ENCODE assay signal across 30 cellular contexts in the genomic region with DNA sequence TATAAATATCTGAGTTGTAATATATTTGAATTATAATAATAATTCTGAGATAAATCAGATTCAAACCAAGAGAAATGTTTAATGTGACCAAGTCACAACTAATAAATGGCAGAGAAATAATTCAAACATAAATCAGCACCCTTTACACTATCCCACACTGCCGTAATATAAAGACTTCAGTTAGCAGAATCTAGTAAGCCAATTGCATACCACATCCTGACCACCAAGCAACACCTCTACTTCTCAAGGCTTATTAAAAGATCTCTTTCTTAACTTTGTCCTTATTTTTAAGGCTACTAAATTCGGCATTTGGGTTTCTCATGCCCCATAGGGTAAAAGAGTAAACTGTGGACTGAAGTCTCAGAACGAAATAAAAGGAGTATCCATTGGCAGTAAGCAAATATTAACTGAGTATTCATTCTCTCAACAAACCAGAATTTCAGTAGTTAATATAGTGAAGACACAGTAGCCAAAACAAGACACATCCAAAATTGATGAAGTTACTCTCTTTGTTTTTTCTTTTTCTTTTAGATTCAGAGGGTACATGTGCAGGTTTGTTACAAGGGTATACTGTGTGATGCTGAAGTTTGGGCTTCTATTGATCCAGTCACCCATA. TPM values are rescaled to one million over a fixed set of nuclear protein-coding genes. Genes with fewer than 3 reads are reported as not detected.
DNase-seq lines count a peak whose midpoint lies in the region; ATAC-seq and TF ChIP-seq lines count a peak whose summit lies in the region.
"Had no signal": no experiment of that assay in that cellular context is flagged by ENCODE, and none has a peak within 500 bp of the region (broad histone marks: within the 10 kb centered on the region; RNA-seq: fewer than 3 reads in every experiment).

No MANE protein-coding gene starts in this region.

- intact Hi-C loops in activated CD4-positive, alpha-beta memory T cell treated with anti-CD3 and anti-CD28 coated beads for 36 hours (cut with micrococcal nuclease), result loop anchor here (2.0 kb wide), 2 partner anchors 15 to 135 kb away; a partner anchor contains a TSS

- H3K36me3 Mint-ChIP-seq in activated CD4-positive, alpha-beta memory T cell treated with anti-CD3 and anti-CD28 coated beads, Interleukin-2, amount 10 ng/mL, durations not matched to agents 7 days and 5 days (ENCODE audit: low read depth), result peaks cover 25% of the 10 kb centered on the region
- peaks cover 15% of the 10 kb centered on the region for H3K36me3 Mint-ChIP-seq in activated CD4-positive, alpha-beta memory T cell treated with anti-CD3 and anti-CD28 coated beads for 36 hours
- peaks cover 32% of the 10 kb centered on the region for H3K36me3 Mint-ChIP-seq in activated CD8-positive, alpha-beta T cell treated with anti-CD3 and anti-CD28 coated beads, Interleukin-2, amount 10 ng/mL, durations not matched to agents 7 days and 5 days (ENCODE audit: low read depth)
- no peaks in the 10 kb centered on the region for H3K36me3 Mint-ChIP-seq in natural killer cell treated with Interleukin-12 subunit alpha and Interleukin-12 subunit beta and Interleukin-15 and Interleukin-18, amount 100 ng/mL, for 72 hours

- peak overlapping the region; percentile 77 for H3K27ac Mint-ChIP-seq in activated CD4-positive, alpha-beta memory T cell treated with anti-CD3 and anti-CD28 coated beads, Interleukin-2, amount 10 ng/mL, durations not matched to agents 7 days and 5 days
- H3K27ac Mint-ChIP-seq in activated CD4-positive, alpha-beta memory T cell treated with anti-CD3 and anti-CD28 coated beads for 36 hours, result no peak overlapping the region
- H3K27ac Mint-ChIP-seq in activated CD8-positive, alpha-beta T cell treated with anti-CD3 and anti-CD28 coated beads, Interleukin-2, amount 10 ng/mL, durations not matched to agents 7 days and 5 days, result peak overlapping the region; percentile 78
- peak overlapping the region; percentile 62 to 65 for H3K27ac Mint-ChIP-seq in natural killer cell treated with Interleukin-12 subunit alpha and Interleukin-12 subunit beta and Interleukin-15 and Interleukin-18, amount 100 ng/mL, for 72 hours
- H3K27ac Mint-ChIP-seq: nephron had no signal

- H3K9ac ChIP-seq in DND-41 (ENCODE audit: low read depth, low read length), result no peak overlapping the region
- H3K9ac ChIP-seq: SK-N-SH had no signal

- CTCF ChIA-PET in activated CD4-positive, alpha-beta memory T cell treated with anti-CD3 and anti-CD28 coated beads, Interleukin-2, amount 10 ng/mL, durations not matched to agents 7 days and 5 days (lab: Charles Lee), result interaction anchor here (1.2 to 2.1 kb wide), 3 partner anchors 10 to 499 kb away, joined by 3 to 9 read pairs (median 6); no protein-coding TSS in a partner anchor
- CTCF ChIA-PET in activated CD4-positive, alpha-beta memory T cell treated with anti-CD3 and anti-CD28 coated beads for 36 hours (lab: Charles Lee), result no interaction called here
- CTCF ChIA-PET in activated CD8-positive, alpha-beta T cell treated with anti-CD3 and anti-CD28 coated beads, Interleukin-2, amount 10 ng/mL, durations not matched to agents 7 days and 5 days (lab: Charles Lee), result interaction anchor here (0.5 kb wide), 1 partner anchor 10 kb away, joined by 3 read pairs; no protein-coding TSS in a partner anchor

- H3K9me3 Mint-ChIP-seq in activated CD4-positive, alpha-beta memory T cell treated with anti-CD3 and anti-CD28 coated beads, Interleukin-2, amount 10 ng/mL, durations not matched to agents 7 days and 5 days, result no peaks in the 10 kb centered on the region
- no peaks in the 10 kb centered on the region for H3K9me3 Mint-ChIP-seq in activated CD4-positive, alpha-beta memory T cell treated with anti-CD3 and anti-CD28 coated beads for 36 hours
- H3K9me3 Mint-ChIP-seq in activated CD8-positive, alpha-beta T cell treated with anti-CD3 and anti-CD28 coated beads, Interleukin-2, amount 10 ng/mL, durations not matched to agents 7 days and 5 days (ENCODE audit: insufficient read depth), result no peaks in the 10 kb centered on the region
- no peaks in the 10 kb centered on the region for H3K9me3 Mint-ChIP-seq in natural killer cell treated with Interleukin-12 subunit alpha and Interleukin-12 subunit beta and Interleukin-15 and Interleukin-18, amount 100 ng/mL, for 72 hours
- H3K9me3 Mint-ChIP-seq: activated T-cell treated with anti-CD3 and anti-CD28 coated beads, Interleukin-2, amount 50 U/mL, for 4 hours; IgD-negative memory B cell; nephron had no signal

- H3K4me1 ChIP-seq in DND-41 (ENCODE audit: insufficient read depth, low read length) (no peaks in the 10 kb centered on the region), Peyer's patch (peaks cover 0 to 3% (median 0%) of the 10 kb centered on the region in 4 donors)
- H3K4me1 ChIP-seq: esophagus squamous epithelium, stomach had no signal

- no peak overlapping the region for H3K4me2 ChIP-seq in DND-41 (ENCODE audit: insufficient read depth, low read length)
- H3K4me2 ChIP-seq: hepatocyte, SK-N-SH had no signal

- TF ChIP-seq POLR2A in Peyer's patch (IDR thresholded peaks at IDR 0.05), result no peak

- H3K4me3 ChIP-seq in DND-41 (ENCODE audit: low read depth in 1 of 2, low read length in 2 of 2), result no peak overlapping the region
- H3K4me3 ChIP-seq in Peyer's patch, result no peak overlapping the region
- H3K4me3 ChIP-seq: esophagus squamous epithelium, hepatocyte, MG63, ovary, stomach had no signal

- no peaks in the 10 kb centered on the region; the same call in 1 of the 2 replicates for H3K79me2 ChIP-seq in DND-41 (ENCODE audit: insufficient read depth, low read length)

- H2AFZ ChIP-seq in DND-41 (ENCODE audit: low read depth, low read length), result no peak overlapping the region
- H2AFZ ChIP-seq: hepatocyte had no signal

- H3K27me3 Mint-ChIP-seq in activated CD4-positive, alpha-beta memory T cell treated with anti-CD3 and anti-CD28 coated beads, Interleukin-2, amount 10 ng/mL, durations not matched to agents 7 days and 5 days, result no peaks in the 10 kb centered on the region
- H3K27me3 Mint-ChIP-seq in activated CD4-positive, alpha-beta memory T cell treated with anti-CD3 and anti-CD28 coated beads for 36 hours, result no peaks in the 10 kb centered on the region
- H3K27me3 Mint-ChIP-seq in activated CD8-positive, alpha-beta T cell treated with anti-CD3 and anti-CD28 coated beads, Interleukin-2, amount 10 ng/mL, durations not matched to agents 7 days and 5 days (ENCODE audit: low read depth), result no peaks in the 10 kb centered on the region
- H3K27me3 Mint-ChIP-seq in natural killer cell treated with Interleukin-12 subunit alpha and Interleukin-12 subunit beta and Interleukin-15 and Interleukin-18, amount 100 ng/mL, for 72 hours, result no peaks in the 10 kb centered on the region
- H3K27me3 Mint-ChIP-seq: IgD-negative memory B cell had no signal

- no peaks in the 10 kb centered on the region for H4K20me1 ChIP-seq in DND-41 (ENCODE audit: insufficient read depth, low read length)

- H3K9me3 ChIP-seq in DND-41 (ENCODE audit: insufficient read depth, low read length, severe bottlenecking) (no peaks in the 10 kb centered on the region), Peyer's patch (no peaks in the 10 kb centered on the region)
- H3K9me3 ChIP-seq: esophagus squamous epithelium, MG63, ovary, SK-N-SH, stomach had no signal

- ATAC-seq in DND-41 (ENCODE audit: insufficient read depth, low read depth), result peak; percentile 66; the same call in 2 of the 3 replicates
- peak; percentile 91 for ATAC-seq in activated CD8-positive, alpha-beta T cell treated with anti-CD3 and anti-CD28 coated beads, Interleukin-2, amount 10 ng/mL, durations not matched to agents 7 days and 5 days
- peak; percentile 88 to 91 for ATAC-seq in natural killer cell treated with Interleukin-12 subunit alpha and Interleukin-12 subunit beta and Interleukin-15 and Interleukin-18, amount 100 ng/mL, for 72 hours
- ATAC-seq: left lobe of liver, right cardiac atrium had no signal

- peaks cover 24% of the 10 kb centered on the region for H3K4me1 Mint-ChIP-seq in activated CD4-positive, alpha-beta memory T cell treated with anti-CD3 and anti-CD28 coated beads, Interleukin-2, amount 10 ng/mL, durations not matched to agents 7 days and 5 days
- H3K4me1 Mint-ChIP-seq in activated CD4-positive, alpha-beta memory T cell treated with anti-CD3 and anti-CD28 coated beads for 36 hours (ENCODE audit: low read depth), result peaks cover 18% of the 10 kb centered on the region
- peaks cover 26% of the 10 kb centered on the region for H3K4me1 Mint-ChIP-seq in activated CD8-positive, alpha-beta T cell treated with anti-CD3 and anti-CD28 coated beads, Interleukin-2, amount 10 ng/mL, durations not matched to agents 7 days and 5 days (ENCODE audit: low read depth)
- H3K4me1 Mint-ChIP-seq in natural killer cell treated with Interleukin-12 subunit alpha and Interleukin-12 subunit beta and Interleukin-15 and Interleukin-18, amount 100 ng/mL, for 72 hours (ENCODE audit: low read depth in 2 of 2), result peaks cover 18 to 20% of the 10 kb centered on the region in 2 donors
- H3K4me1 Mint-ChIP-seq: nephron had no signal

- peak; percentile 24 for DNase-seq in activated CD4-positive, alpha-beta memory T cell treated with anti-CD3 and anti-CD28 coated beads, Interleukin-2, amount 10 ng/mL, durations not matched to agents 7 days and 5 days
- DNase-seq in activated CD4-positive, alpha-beta memory T cell treated with anti-CD3 and anti-CD28 coated beads for 36 hours, result no peak
- DNase-seq in DND-41 (no peak), ecto neural progenitor cell (ENCODE audit: low spot score) (no peak), NCI-H1105 treated with DMSO at 0.1 percent for 48 hours (lab: John Stamatoyannopoulos, UW) (no peak), Peyer's patch (no peak)
- DNase-seq in activated CD8-positive, alpha-beta T cell treated with anti-CD3 and anti-CD28 coated beads, Interleukin-2, amount 10 ng/mL, durations not matched to agents 7 days and 5 days, result peak; percentile 59
- no peak for DNase-seq in natural killer cell treated with Interleukin-12 subunit alpha and Interleukin-12 subunit beta and Interleukin-15 and Interleukin-18, amount 100 ng/mL, for 72 hours (ENCODE audit: low spot score)
- DNase-seq: activated CD4-positive, alpha-beta T cell treated with anti-CD3 and anti-CD28 coated beads, Interleukin-2, amount 50 U/mL, for 48 hours; activated T-cell treated with anti-CD3 and anti-CD28 coated beads, Interleukin-2, amount 50 U/mL, for 4 hours; brain microvascular endothelial cell; esophagus squamous epithelium; GF-D8; GOT3; MG63; NCI-H1436; NCI-H446; NCI-H82; ovary; right cardiac atrium; SK-N-SH; stimulated activated CD4-positive, alpha-beta T cell treated with anti-CD3 and anti-CD28 coated beads, Interleukin-12 subunit alpha, Interleukin-12 subunit beta, amount 100 ng/mL, for 4 hours; stimulated activated CD4-positive, alpha-beta T cell treated with anti-CD3 and anti-CD28 coated beads, Interleukin-4, amount 100 ng/mL, for 4 hours; stomach; trophoblast cell had no signal

- H3K36me3 ChIP-seq in DND-41 (ENCODE audit: insufficient read depth, low read length) (peaks cover 59% of the 10 kb centered on the region), Peyer's patch (peaks cover 0 to 59% (median 3%) of the 10 kb centered on the region in 3 donors)
- H3K36me3 ChIP-seq: brain microvascular endothelial cell, ovary had no signal

- POLR2A ChIA-PET in activated CD4-positive, alpha-beta memory T cell treated with anti-CD3 and anti-CD28 coated beads, Interleukin-2, amount 10 ng/mL, durations not matched to agents 7 days and 5 days (lab: Charles Lee), result interaction anchor here (1.0 to 1.2 kb wide), 2 partner anchors 14 to 16 kb away, joined by 3 to 4 read pairs; no protein-coding TSS in a partner anchor
- POLR2A ChIA-PET in activated CD4-positive, alpha-beta memory T cell treated with anti-CD3 and anti-CD28 coated beads for 36 hours (lab: Charles Lee), result no interaction called here
- POLR2A ChIA-PET in activated CD8-positive, alpha-beta T cell treated with anti-CD3 and anti-CD28 coated beads, Interleukin-2, amount 10 ng/mL, durations not matched to agents 7 days and 5 days (lab: Charles Lee), result interaction anchor here (0.6 kb wide), 1 partner anchor 72 kb away, joined by 4 read pairs; no protein-coding TSS in a partner anchor

- no peak overlapping the region for H3K4me3 Mint-ChIP-seq in activated CD4-positive, alpha-beta memory T cell treated with anti-CD3 and anti-CD28 coated beads, Interleukin-2, amount 10 ng/mL, durations not matched to agents 7 days and 5 days
- no peak overlapping the region for H3K4me3 Mint-ChIP-seq in activated CD4-positive, alpha-beta memory T cell treated with anti-CD3 and anti-CD28 coated beads for 36 hours
- peak overlapping the region; percentile 44 for H3K4me3 Mint-ChIP-seq in activated CD8-positive, alpha-beta T cell treated with anti-CD3 and anti-CD28 coated beads, Interleukin-2, amount 10 ng/mL, durations not matched to agents 7 days and 5 days
- H3K4me3 Mint-ChIP-seq in natural killer cell treated with Interleukin-12 subunit alpha and Interleukin-12 subunit beta and Interleukin-15 and Interleukin-18, amount 100 ng/mL, for 72 hours, result peak overlapping the region; percentile 69
- H3K4me3 Mint-ChIP-seq: IgD-negative memory B cell, nephron had no signal

- TF ChIP-seq CTCF in DND-41 (IDR thresholded peaks at IDR 0.05; ENCODE audit: borderline replicate concordance, extremely low read depth, low read length, poor library complexity, severe bottlenecking), result no peak
- no peak for TF ChIP-seq CTCF in Peyer's patch (IDR thresholded peaks at IDR 0.05)

- no peaks in the 10 kb centered on the region for H3K27me3 ChIP-seq in DND-41 (ENCODE audit: insufficient read depth, low read length, poor library complexity)
- H3K27me3 ChIP-seq in Peyer's patch, result no peaks in the 10 kb centered on the region
- H3K27me3 ChIP-seq: brain microvascular endothelial cell, esophagus squamous epithelium, hepatocyte, MG63, ovary, stomach had no signal

- H3K27ac ChIP-seq in DND-41 (ENCODE audit: low read length) (no peak overlapping the region), Peyer's patch (no peak overlapping the region)
- H3K27ac ChIP-seq: brain microvascular endothelial cell, esophagus squamous epithelium, hepatocyte, ovary, stomach, VCaP had no signal

RNA-seq across cellular contexts. Expression of a gene that starts 14.8 kb away (rescaled TPM):
- total RNA-seq in activated CD4-positive, alpha-beta memory T cell treated with anti-CD3 and anti-CD28 coated beads, Interleukin-2, amount 10 ng/mL, durations not matched to agents 7 days and 5 days, result 10 to 100 TPM; 23.7 to 25.2 TPM
- total RNA-seq in activated CD4-positive, alpha-beta memory T cell treated with anti-CD3 and anti-CD28 coated beads for 36 hours, result 10 to 100 TPM; 14.6 to 15.1 TPM
- total RNA-seq in activated CD8-positive, alpha-beta T cell treated with anti-CD3 and anti-CD28 coated beads, Interleukin-2, amount 10 ng/mL, durations not matched to agents 7 days and 5 days, result 10 to 100 TPM; 20.6 to 24.9 TPM
- total RNA-seq in natural killer cell treated with Interleukin-12 subunit alpha and Interleukin-12 subunit beta and Interleukin-15 and Interleukin-18, amount 100 ng/mL, for 72 hours, result 10 to 100 TPM; 21.9 to 32.8 TPM
- total RNA-seq in Peyer's patch, result 10 to 100 TPM; 31.6 to 53.9 (median 39.1) TPM

Comparison
In these comparisons a context has a peak if more than half of its experiments do, and no peak if none do; other contexts are left out.
1. DNase-seq: peak in activated CD4-positive, alpha-beta memory T cell treated with anti-CD3 and anti-CD28 coated beads, Interleukin-2, amount 10 ng/mL, durations not matched to agents 7 days and 5 days (single experiment) and activated CD8-positive, alpha-beta T cell treated with anti-CD3 and anti-CD28 coated beads, Interleukin-2, amount 10 ng/mL, durations not matched to agents 7 days and 5 days (single experiment); none in activated CD4-positive, alpha-beta memory T cell treated with anti-CD3 and anti-CD28 coated beads for 36 hours (single experiment), DND-41 (single experiment), natural killer cell treated with Interleukin-12 subunit alpha and Interleukin-12 subunit beta and Interleukin-15 and Interleukin-18, amount 100 ng/mL, for 72 hours (single experiment), ecto neural progenitor cell (single experiment), NCI-H1105 treated with DMSO at 0.1 percent for 48 hours (single experiment) and Peyer's patch (0 of 3).
2. H3K4me3 Mint-ChIP-seq: peak in activated CD8-positive, alpha-beta T cell treated with anti-CD3 and anti-CD28 coated beads, Interleukin-2, amount 10 ng/mL, durations not matched to agents 7 days and 5 days (single experiment) and natural killer cell treated with Interleukin-12 subunit alpha and Interleukin-12 subunit beta and Interleukin-15 and Interleukin-18, amount 100 ng/mL, for 72 hours (single experiment); none in activated CD4-positive, alpha-beta memory T cell treated with anti-CD3 and anti-CD28 coated beads, Interleukin-2, amount 10 ng/mL, durations not matched to agents 7 days and 5 days (single experiment) and activated CD4-positive, alpha-beta memory T cell treated with anti-CD3 and anti-CD28 coated beads for 36 hours (single experiment).
3. Peak in every context shown above with its lines, with median percentiles within 50 percentile points of each other: ATAC-seq.